ENCODE assay signal across 1 cellular context in the genomic region with DNA sequence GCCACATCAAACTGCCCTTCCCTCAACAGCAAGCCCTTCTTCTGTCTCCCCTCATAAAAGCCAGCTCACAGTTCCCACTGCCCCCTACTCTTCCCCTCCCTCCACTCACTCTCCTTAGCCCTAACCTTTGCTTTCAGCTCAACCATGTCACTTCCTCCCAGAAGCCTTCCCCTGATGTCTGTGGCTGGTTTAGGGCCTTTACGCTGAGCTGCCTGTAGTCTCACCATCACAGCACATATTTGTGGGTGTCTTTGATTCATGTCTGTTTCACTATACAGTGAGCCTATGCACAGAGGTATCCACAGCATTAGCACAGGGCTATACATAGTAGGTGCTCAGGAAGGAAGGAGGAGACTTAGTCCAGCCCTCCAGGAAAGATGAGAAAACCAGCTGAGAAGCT.
TF ChIP-seq lines count a peak whose summit lies in the region.

No MANE protein-coding gene starts in this region.

TF ChIP-seq in IMR-90, 13 proteins besides CTCF, POLR2A, EP300 and RAD21:
- no peak for TF ChIP-seq MXI1 (IDR thresholded peaks at IDR 0.05; ENCODE audit: borderline replicate concordance, low read depth, low read length)
- TF ChIP-seq NFE2L2 (IDR thresholded peaks at IDR 0.05; ENCODE audit: low read depth, low read length): no peak
- TF ChIP-seq, protein P1, sequence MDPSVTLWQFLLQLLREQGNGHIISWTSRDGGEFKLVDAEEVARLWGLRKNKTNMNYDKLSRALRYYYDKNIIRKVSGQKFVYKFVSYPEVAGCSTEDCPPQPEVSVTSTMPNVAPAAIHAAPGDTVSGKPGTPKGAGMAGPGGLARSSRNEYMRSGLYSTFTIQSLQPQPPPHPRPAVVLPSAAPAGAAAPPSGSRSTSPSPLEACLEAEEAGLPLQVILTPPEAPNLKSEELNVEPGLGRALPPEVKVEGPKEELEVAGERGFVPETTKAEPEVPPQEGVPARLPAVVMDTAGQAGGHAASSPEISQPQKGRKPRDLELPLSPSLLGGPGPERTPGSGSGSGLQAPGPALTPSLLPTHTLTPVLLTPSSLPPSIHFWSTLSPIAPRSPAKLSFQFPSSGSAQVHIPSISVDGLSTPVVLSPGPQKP (IDR thresholded peaks at IDR 0.05; ENCODE audit: borderline replicate concordance, low read depth, low read length): no peak
- no peak for TF ChIP-seq SMC3 (IDR thresholded peaks at IDR 0.05; ENCODE audit: low read depth, low read length)
- no peak for TF ChIP-seq MAFK (IDR thresholded peaks at IDR 0.05; ENCODE audit: low read depth, low read length)
